ENCODE assay signal across 12 cellular contexts in genomic region chr17:40104570-40105471, GRCh38. TPM values are rescaled to one million over a fixed set of nuclear protein-coding genes. Genes with fewer than 3 reads are reported as not detected.
DNase-seq lines count a peak whose midpoint lies in the region; ATAC-seq, FAIRE-seq and TF ChIP-seq lines count a peak whose summit lies in the region.
"Had no signal": no experiment of that assay in that cellular context is flagged by ENCODE, and none has a peak within 500 bp of the region (broad histone marks: within the 10 kb centered on the region; RNA-seq: fewer than 3 reads in every experiment).

No MANE protein-coding gene starts in this region.

- peaks cover 8% of the 10 kb centered on the region for H3K27me3 Mint-ChIP-seq in T-helper 2 cell treated with Interferon-gamma antibody and Interleukin-4, amounts not matched to agents 5 μg/mL and 100 μg/mL, for 36 hours (ENCODE audit: low read depth)

- DNase-seq in right atrium auricular region (ENCODE audit: low spot score): no peak
- no peak for DNase-seq in Right ventricle myocardium superior
- DNase-seq in K562 (ENCODE audit: extremely low read depth in 1 of 4, low spot score in 3 of 4): no peak
- peak; percentile 15 for DNase-seq in myocyte (ENCODE audit: low read depth)
- DNase-seq in upper lobe of left lung: peak in 1 of 2 donors; percentile 71
- DNase-seq in NCI-H1417 (lab: John Stamatoyannopoulos, UW): no peak
- no peak for DNase-seq in NCI-H2196 (lab: John Stamatoyannopoulos, UW; ENCODE audit: unreplicated experiment)
- no peak for DNase-seq in T-helper 2 cell treated with Interferon-gamma antibody and Interleukin-4, amounts not matched to agents 5 μg/mL and 100 μg/mL, for 36 hours (ENCODE audit: low spot score)
- DNase-seq: cortex of kidney; NCI-H748 treated with DMSO at 0.1 percent for 48 hours; stimulated activated CD4-positive, alpha-beta T cell treated with anti-CD3 and anti-CD28 coated beads, Interleukin-4, amount 100 ng/mL, for 24 hours had no signal

- BruUV-seq in K562 (replicated peaks; lab: Mats Ljungman, UMichigan): no TSS peak

- H3K9me3 ChIP-seq in right atrium auricular region (no peaks in the 10 kb centered on the region), K562 (replicated peaks; ENCODE audit: control insufficient read depth, insufficient read depth, low read depth, low read length) (no peaks in the 10 kb centered on the region), upper lobe of left lung (no peaks in the 10 kb centered on the region)

- no peak for FAIRE-seq in K562 (lab: Jason Lieb, UNC)
- FAIRE-seq: urothelium cell line had no signal

- POLR2A ChIA-PET in K562 (lab: Yijun Ruan, JAX): interaction anchor here (0.7 to 1.2 kb wide), 2 partner anchors 17 to 35 kb away, joined by 3 to 5 read pairs; partner anchors contain the start of gene CASC3

- H3K4me1 ChIP-seq in right atrium auricular region (peaks cover 0 to 83% of the 10 kb centered on the region in 2 donors), K562 (replicated peaks in 1 of 2; ENCODE audit: control insufficient read depth in 2 of 2, insufficient read depth in 2 of 2, low read length in 2 of 2) (peaks cover 55 to 58% of the 10 kb centered on the region in 2 experiments), upper lobe of left lung (peaks cover 87 to 100% (median 94%) of the 10 kb centered on the region in 4 donors)

- CTCF ChIA-PET in K562 (lab: Yijun Ruan, JAX; ENCODE audit: low intra/inter-chr PET ratio): no interaction called here

- H3K36me3 Mint-ChIP-seq in T-helper 2 cell treated with Interferon-gamma antibody and Interleukin-4, amounts not matched to agents 5 μg/mL and 100 μg/mL, for 36 hours (ENCODE audit: low read depth): no peaks in the 10 kb centered on the region

- peak overlapping the region; percentile 10; the same call in 1 of the 2 replicates for H2AFZ ChIP-seq in K562 (ENCODE audit: low read depth, low read length)

- no peak overlapping the region for H3K27ac Mint-ChIP-seq in T-helper 2 cell treated with Interferon-gamma antibody and Interleukin-4, amounts not matched to agents 5 μg/mL and 100 μg/mL, for 36 hours

- H3K36me3 ChIP-seq in right atrium auricular region (no peaks in the 10 kb centered on the region), K562 (ENCODE audit: control insufficient read depth, insufficient read depth, low read length) (no peaks in the 10 kb centered on the region), upper lobe of left lung (no peaks in the 10 kb centered on the region)

- peaks cover 62% of the 10 kb centered on the region for H3K4me1 Mint-ChIP-seq in T-helper 2 cell treated with Interferon-gamma antibody and Interleukin-4, amounts not matched to agents 5 μg/mL and 100 μg/mL, for 36 hours (ENCODE audit: low read depth)

- no peak for TF ChIP-seq RAD21 in K562 (CRISPR knock-in tag; conservative IDR thresholded peaks at IDR 0.05 in 1 of 2, IDR thresholded peaks at IDR 0.05 in 1 of 2)

- peaks cover 6% of the 10 kb centered on the region for H3K79me2 ChIP-seq in K562 (ENCODE audit: control insufficient read depth, insufficient read depth, low read length)

- in situ Hi-C loops in K562 (cut with MboI): no loop called here

- no peak overlapping the region for H3K4me3 ChIP-seq in right atrium auricular region
- no peak overlapping the region for H3K4me3 ChIP-seq in K562
- H3K4me3 ChIP-seq in upper lobe of left lung: no peak overlapping the region

- no peak overlapping the region for H3K4me3 Mint-ChIP-seq in T-helper 2 cell treated with Interferon-gamma antibody and Interleukin-4, amounts not matched to agents 5 μg/mL and 100 μg/mL, for 36 hours

- no peak overlapping the region for H3K4me2 ChIP-seq in K562 (ENCODE audit: insufficient read depth, low read length)

- TF ChIP-seq CTCF in right atrium auricular region (IDR thresholded peaks at IDR 0.05) (no peak), K562 (IDR thresholded peaks at IDR 0.05 in 2 of 3, conservative IDR thresholded peaks at IDR 0.05 in 1 of 3; ENCODE audit: insufficient read depth in 2 of 3, low read depth in 1 of 3, low read length in 3 of 3) (no peak), upper lobe of left lung (IDR thresholded peaks at IDR 0.05) (no peak)

- WGBS in K562 (ENCODE audit: insufficient coverage, low coverage, missing lambda C conversion rate): 43% methylated on average over 3 of the region's 3 CpGs
- 59 to 68% methylated on average over 3 of the region's 3 CpGs for WGBS in upper lobe of left lung, 2 donors

- H3K9me1 ChIP-seq in K562 (ENCODE audit: control insufficient read depth, insufficient read depth, low read length): no peaks in the 10 kb centered on the region

- no peaks in the 10 kb centered on the region for H3K27me3 ChIP-seq in right atrium auricular region
- H3K27me3 ChIP-seq in K562 (ENCODE audit: control insufficient read depth in 2 of 2, insufficient read depth in 2 of 2, low read length in 2 of 2): no peaks in the 10 kb centered on the region
- no peaks in the 10 kb centered on the region for H3K27me3 ChIP-seq in upper lobe of left lung

- H3K27ac ChIP-seq in right atrium auricular region (peak overlapping the region; percentile 90 to 97), K562 (ENCODE audit: extremely low read depth, low read depth, low read length) (no peak overlapping the region), upper lobe of left lung (peak overlapping the region; percentile 91 to 97 (median 94))

- H4K20me1 ChIP-seq in K562 (replicated peaks; ENCODE audit: control insufficient read depth, insufficient read depth, low read length): no peaks in the 10 kb centered on the region

- TF ChIP-seq POLR2A in K562 (conservative IDR thresholded peaks at IDR 0.05) (no peak), upper lobe of left lung (IDR thresholded peaks at IDR 0.05) (no peak)

- H3K9me3 Mint-ChIP-seq in T-helper 2 cell treated with Interferon-gamma antibody and Interleukin-4, amounts not matched to agents 5 μg/mL and 100 μg/mL, for 36 hours: no peaks in the 10 kb centered on the region

- intact Hi-C loops in Right ventricle myocardium superior (cut with DNase I) (loop anchor here (5.0 kb wide), 1 partner anchor 38 kb away; no protein-coding TSS in a partner anchor), K562 (cut with micrococcal nuclease) (no loop called here)

- no peak for TF ChIP-seq EP300 in K562 (IDR thresholded peaks at IDR 0.05; ENCODE audit: low read length)
- no peak for TF ChIP-seq EP300 in upper lobe of left lung (IDR thresholded peaks at IDR 0.05)

- peak overlapping the region in 1 of 2 experiments; percentile 29; a peak in 1 of 4 replicates for H3K9ac ChIP-seq in K562 (ENCODE audit: insufficient read depth in 1 of 2, low read depth in 2 of 2, low read length in 2 of 2)

- ATAC-seq in Right ventricle myocardium superior (ENCODE audit: poor library complexity): no peak
- ATAC-seq in K562: no peak
- no peak for ATAC-seq in upper lobe of left lung (ENCODE audit: low FRiP score in 2 of 2)

RNA-seq across cellular contexts. Expression of gene NR1D1, which starts 4.4 kb away (rescaled TPM):
- total RNA-seq in right atrium auricular region (1 to 10 TPM; 8.3 to 9.9 TPM), Right ventricle myocardium superior (21.1 TPM), K562 (2014; rRNA removed) (0.78 and 1.00 TPM in 2 replicates), K562 (2014; rRNA removed; fragmentation: Illumina TruSeq; extraction: Trizol) (0.32 and 0.47 TPM in 2 replicates), K562 (2015; rRNA removed; fragmentation: Illumina TruSeq; extraction: Trizol) (0.65 and 1.2 TPM in 2 replicates), K562 (2021) (6.6 and 7.7 TPM in 2 replicates), myocyte (9.5 and 10.8 TPM in 2 replicates), upper lobe of left lung (10 to 100 TPM in 5 of 6 donors, 1 to 10 TPM in 1; 3.8 to 24.7 (median 15.8) TPM)
- 2.3 and 7.8 TPM in 2 replicates for total RNA-seq in K562 (2011; cell fraction: chromatin; rRNA removed; ENCODE audit: low replicate concordance)
- total RNA-seq in K562 (2011; cell fraction: nucleolus; rRNA removed): 3.6 and 4.0 TPM in 2 replicates
- 3.1 and 3.2 TPM in 2 replicates for total RNA-seq in K562 (2011; cell fraction: nucleoplasm; rRNA removed)
- polyA plus RNA-seq in K562 (2011; rRNA removed) (0.25 and 0.41 TPM in 2 replicates), K562 (2014; fragmentation: Illumina TruSeq; extraction: Trizol) (4.7 and 6.9 TPM in 2 replicates), K562 (2014; fragmentation: Nextera tagmentation; extraction: Ambion mirVana) (under 1 TPM; 0.27 TPM), K562 (2014; rRNA removed) (1.4 and 2.0 TPM in 2 replicates)
- polyA plus RNA-seq in K562 (2011; cell fraction: cytosol; rRNA removed): 0.21 and 0.89 TPM in 2 replicates
- polyA plus RNA-seq in K562 (2011; cell fraction: nucleus; rRNA removed): 1.3 and 5.0 TPM in 2 replicates
- 5.3 and 5.4 TPM in 2 replicates for polyA plus RNA-seq in K562 (2012)
- 0.42 and 0.63 TPM in 2 replicates for polyA minus RNA-seq in K562 (2011; rRNA and poly(A)+ RNA removed)
- polyA minus RNA-seq in K562 (2011; cell fraction: cytosol; rRNA and poly(A)+ RNA removed): 0.46 and 3.3 TPM in 2 replicates
- 2.2 and 2.6 TPM in 2 replicates for polyA minus RNA-seq in K562 (2011; cell fraction: nucleus; rRNA and poly(A)+ RNA removed)
- polyA plus RNA-seq in myocyte (2012): 12.4 TPM

RNA-seq across cellular contexts. Expression of gene MSL1, which starts 16.9 kb away (rescaled TPM):
- total RNA-seq in right atrium auricular region (10 to 100 TPM; 42.2 to 52.5 TPM), Right ventricle myocardium superior (46.8 TPM), K562 (2014; rRNA removed) (51.7 and 52.4 TPM in 2 replicates), K562 (2014; rRNA removed; fragmentation: Illumina TruSeq; extraction: Trizol) (61.9 and 64.9 TPM in 2 replicates), K562 (2015; rRNA removed; fragmentation: Illumina TruSeq; extraction: Trizol) (77.8 and 91.8 TPM in 2 replicates), K562 (2021) (48.6 and 61.8 TPM in 2 replicates), myocyte (104 and 111 TPM in 2 replicates), upper lobe of left lung (100 to 1,000 TPM in 3 of 6 donors, 10 to 100 TPM in 3; 57.6 to 240 (median 97.0) TPM)
- 152 and 243 TPM in 2 replicates for total RNA-seq in K562 (2011; cell fraction: chromatin; rRNA removed; ENCODE audit: low replicate concordance)
- 80.5 and 93.3 TPM in 2 replicates for total RNA-seq in K562 (2011; cell fraction: nucleolus; rRNA removed)
- total RNA-seq in K562 (2011; cell fraction: nucleoplasm; rRNA removed): 126 and 148 TPM in 2 replicates
- polyA plus RNA-seq in K562 (2011; rRNA removed) (48.0 and 66.7 TPM in 2 replicates), K562 (2014; fragmentation: Illumina TruSeq; extraction: Trizol) (99.3 and 120 TPM in 2 replicates), K562 (2014; fragmentation: Nextera tagmentation; extraction: Ambion mirVana) (10 to 100 TPM; 13.8 to 13.9 TPM), K562 (2014; rRNA removed) (62.8 and 74.1 TPM in 2 replicates)
- polyA plus RNA-seq in K562 (2011; cell fraction: cytosol; rRNA removed): 15.6 and 17.6 TPM in 2 replicates
- polyA plus RNA-seq in K562 (2011; cell fraction: nucleus; rRNA removed): 122 and 128 TPM in 2 replicates
- polyA plus RNA-seq in K562 (2012): 40.1 and 52.3 TPM in 2 replicates
- 56.6 and 69.1 TPM in 2 replicates for polyA minus RNA-seq in K562 (2011; rRNA and poly(A)+ RNA removed)
- 16.1 and 30.2 TPM in 2 replicates for polyA minus RNA-seq in K562 (2011; cell fraction: cytosol; rRNA and poly(A)+ RNA removed)
- 40.7 and 50.6 TPM in 2 replicates for polyA minus RNA-seq in K562 (2011; cell fraction: nucleus; rRNA and poly(A)+ RNA removed)
- polyA plus RNA-seq in myocyte (2012): 60.2 TPM

RNA-seq across cellular contexts. Expression of gene CASC3, which starts 35.5 kb away (rescaled TPM):
- 10 to 100 TPM; 26.0 to 35.5 TPM for total RNA-seq in right atrium auricular region
- 45.9 TPM for total RNA-seq in Right ventricle myocardium superior
- total RNA-seq in K562 (2011; cell fraction: chromatin; rRNA removed; ENCODE audit: low replicate concordance): 240 and 242 TPM in 2 replicates
- total RNA-seq in K562 (2011; cell fraction: nucleolus; rRNA removed): 98.2 and 103 TPM in 2 replicates
- 184 and 228 TPM in 2 replicates for total RNA-seq in K562 (2011; cell fraction: nucleoplasm; rRNA removed)
- total RNA-seq in K562 (2014; rRNA removed): 21.5 and 30.8 TPM in 2 replicates
- 38.2 and 38.7 TPM in 2 replicates for total RNA-seq in K562 (2014; rRNA removed; fragmentation: Illumina TruSeq; extraction: Trizol)
- total RNA-seq in K562 (2015; rRNA removed; fragmentation: Illumina TruSeq; extraction: Trizol): 34.4 and 36.5 TPM in 2 replicates
- 57.5 and 61.1 TPM in 2 replicates for total RNA-seq in K562 (2021)
- polyA plus RNA-seq in K562 (2011; rRNA removed): 43.3 and 51.8 TPM in 2 replicates
- polyA plus RNA-seq in K562 (2011; cell fraction: cytosol; rRNA removed): 29.1 and 32.3 TPM in 2 replicates
- polyA plus RNA-seq in K562 (2011; cell fraction: nucleus; rRNA removed): 191 and 220 TPM in 2 replicates
- 48.8 and 57.5 TPM in 2 replicates for polyA plus RNA-seq in K562 (2012)
- polyA plus RNA-seq in K562 (2014; fragmentation: Illumina TruSeq; extraction: Trizol): 56.5 and 65.1 TPM in 2 replicates
- 10 to 100 TPM; 12.5 to 16.9 TPM for polyA plus RNA-seq in K562 (2014; fragmentation: Nextera tagmentation; extraction: Ambion mirVana)
- 35.2 and 38.9 TPM in 2 replicates for polyA plus RNA-seq in K562 (2014; rRNA removed)
- 30.6 and 33.1 TPM in 2 replicates for polyA minus RNA-seq in K562 (2011; rRNA and poly(A)+ RNA removed)
- polyA minus RNA-seq in K562 (2011; cell fraction: cytosol; rRNA and poly(A)+ RNA removed): 13.3 and 20.1 TPM in 2 replicates
- polyA minus RNA-seq in K562 (2011; cell fraction: nucleus; rRNA and poly(A)+ RNA removed): 26.1 and 31.4 TPM in 2 replicates
- total RNA-seq in myocyte: 35.0 and 49.0 TPM in 2 replicates
- polyA plus RNA-seq in myocyte (2012): 32.6 TPM
- 100 to 1,000 TPM in 2 of 6 donors, 10 to 100 TPM in 4; 52.2 to 141 (median 75.0) TPM for total RNA-seq in upper lobe of left lung

RNA-seq across cellular contexts. Expression of gene THRA, which starts 42.1 kb away (rescaled TPM):
- total RNA-seq in right atrium auricular region (10 to 100 TPM; 60.3 to 69.0 TPM), Right ventricle myocardium superior (80.0 TPM), K562 (2014; rRNA removed) (13.8 and 18.9 TPM in 2 replicates), K562 (2014; rRNA removed; fragmentation: Illumina TruSeq; extraction: Trizol) (7.5 and 9.1 TPM in 2 replicates), K562 (2015; rRNA removed; fragmentation: Illumina TruSeq; extraction: Trizol) (12.2 and 13.2 TPM in 2 replicates), K562 (2021) (22.7 and 23.4 TPM in 2 replicates), myocyte (52.5 and 61.1 TPM in 2 replicates), upper lobe of left lung (10 to 100 TPM; 31.0 to 55.3 (median 49.9) TPM)
- total RNA-seq in K562 (2011; cell fraction: chromatin; rRNA removed; ENCODE audit: low replicate concordance): 10.8 and 15.6 TPM in 2 replicates
- 7.5 and 8.0 TPM in 2 replicates for total RNA-seq in K562 (2011; cell fraction: nucleolus; rRNA removed)
- total RNA-seq in K562 (2011; cell fraction: nucleoplasm; rRNA removed): 10.3 and 15.7 TPM in 2 replicates
- polyA plus RNA-seq in K562 (2011; rRNA removed) (8.3 and 9.3 TPM in 2 replicates), K562 (2014; fragmentation: Illumina TruSeq; extraction: Trizol) (19.7 and 21.6 TPM in 2 replicates), K562 (2014; fragmentation: Nextera tagmentation; extraction: Ambion mirVana) (under 1 TPM; 0.34 to 0.50 TPM), K562 (2014; rRNA removed) (12.7 and 13.8 TPM in 2 replicates)
- 7.8 and 12.5 TPM in 2 replicates for polyA plus RNA-seq in K562 (2011; cell fraction: cytosol; rRNA removed)
- polyA plus RNA-seq in K562 (2011; cell fraction: nucleus; rRNA removed): 7.3 and 15.8 TPM in 2 replicates
- 20.0 TPM in 2 replicates for polyA plus RNA-seq in K562 (2012)
- 5.8 and 9.7 TPM in 2 replicates for polyA minus RNA-seq in K562 (2011; rRNA and poly(A)+ RNA removed)
- polyA minus RNA-seq in K562 (2011; cell fraction: cytosol; rRNA and poly(A)+ RNA removed): 6.3 and 7.9 TPM in 2 replicates
- 2.3 and 2.6 TPM in 2 replicates for polyA minus RNA-seq in K562 (2011; cell fraction: nucleus; rRNA and poly(A)+ RNA removed)
- polyA plus RNA-seq in myocyte (2012): 38.9 TPM

RNA-seq across cellular contexts. Expression of gene MED24, which starts 50.6 kb away (rescaled TPM):
- total RNA-seq in right atrium auricular region (10 to 100 TPM; 44.2 to 44.7 TPM), Right ventricle myocardium superior (54.0 TPM), K562 (2014; rRNA removed) (40.0 and 50.2 TPM in 2 replicates), K562 (2014; rRNA removed; fragmentation: Illumina TruSeq; extraction: Trizol) (40.3 and 48.9 TPM in 2 replicates), K562 (2015; rRNA removed; fragmentation: Illumina TruSeq; extraction: Trizol) (48.2 and 53.5 TPM in 2 replicates), K562 (2021) (102 and 108 TPM in 2 replicates), myocyte (88.7 and 90.0 TPM in 2 replicates), upper lobe of left lung (100 to 1,000 TPM in 1 of 6 donors, 10 to 100 TPM in 5; 36.5 to 157 (median 71.0) TPM)
- 361 and 745 TPM in 2 replicates for total RNA-seq in K562 (2011; cell fraction: chromatin; rRNA removed; ENCODE audit: low replicate concordance)
- total RNA-seq in K562 (2011; cell fraction: nucleolus; rRNA removed): 434 and 442 TPM in 2 replicates
- 293 and 327 TPM in 2 replicates for total RNA-seq in K562 (2011; cell fraction: nucleoplasm; rRNA removed)
- polyA plus RNA-seq in K562 (2011; rRNA removed) (76.3 and 110 TPM in 2 replicates), K562 (2014; fragmentation: Illumina TruSeq; extraction: Trizol) (117 and 129 TPM in 2 replicates), K562 (2014; fragmentation: Nextera tagmentation; extraction: Ambion mirVana) (1 to 10 TPM; 5.9 to 8.3 TPM), K562 (2014; rRNA removed) (73.3 and 74.8 TPM in 2 replicates)
- polyA plus RNA-seq in K562 (2011; cell fraction: cytosol; rRNA removed): 70.1 and 113 TPM in 2 replicates
- polyA plus RNA-seq in K562 (2011; cell fraction: nucleus; rRNA removed): 331 and 574 TPM in 2 replicates
- 97.7 and 114 TPM in 2 replicates for polyA plus RNA-seq in K562 (2012)
- polyA minus RNA-seq in K562 (2011; rRNA and poly(A)+ RNA removed): 79.0 and 96.5 TPM in 2 replicates
- polyA minus RNA-seq in K562 (2011; cell fraction: cytosol; rRNA and poly(A)+ RNA removed): 80.5 and 119 TPM in 2 replicates
- polyA minus RNA-seq in K562 (2011; cell fraction: nucleus; rRNA and poly(A)+ RNA removed): 146 and 149 TPM in 2 replicates
- 61.5 TPM for polyA plus RNA-seq in myocyte (2012)
